ENCODE assay signal across 21 cellular contexts in genomic region chr12:50182461-50182860, GRCh38. TPM values are rescaled to one million over a fixed set of nuclear protein-coding genes. Genes with fewer than 3 reads are reported as not detected.
DNase-seq lines count a peak whose midpoint lies in the region; ATAC-seq, FAIRE-seq and TF ChIP-seq lines count a peak whose summit lies in the region.
"Had no signal": no experiment of that assay in that cellular context is flagged by ENCODE, and none has a peak within 500 bp of the region (broad histone marks: within the 10 kb centered on the region; RNA-seq: fewer than 3 reads in every experiment).

No MANE protein-coding gene starts in this region.

- no peaks in the 10 kb centered on the region for H3K9me3 Mint-ChIP-seq in brain
- H3K9me3 Mint-ChIP-seq: immature natural killer cell had no signal

- no peak for ATAC-seq in HepG2
- ATAC-seq in right lobe of liver = no peak
- ATAC-seq in GM21717 (IDR thresholded peaks at IDR 0.05; ENCODE audit: unreplicated experiment) = no peak
- ATAC-seq: lower lobe of right lung had no signal

- no peak for FAIRE-seq in HepG2 (lab: Jason Lieb, UNC)
- FAIRE-seq: bronchial epithelial cell, HTR-8/SVneo had no signal

- H3K79me2 ChIP-seq in HepG2 (ENCODE audit: insufficient read depth, low read length) (no peaks in the 10 kb centered on the region), Loucy (ENCODE audit: insufficient read depth, low read length) (no peaks in the 10 kb centered on the region)

- TF ChIP-seq POLR2A in HepG2 (IDR thresholded peaks at IDR 0.05; ENCODE audit: insufficient read depth in 1 of 2, low read depth in 2 of 2, low read length in 2 of 2) (no peak), right lobe of liver (IDR thresholded peaks at IDR 0.05) (no peak)

- POLR2A ChIA-PET in HepG2 (lab: Yijun Ruan, JAX) = interaction anchor here (1.3 kb wide), 1 partner anchor 70 kb away, joined by 3 read pairs; the partner anchor contains the start of gene COX14

- TF ChIP-seq RAD21 in HepG2 (CRISPR knock-in tag; IDR thresholded peaks at IDR 0.05) = no peak

- peaks cover 39% of the 10 kb centered on the region for H3K4me1 Mint-ChIP-seq in brain
- H3K4me1 Mint-ChIP-seq: B cell, immature natural killer cell had no signal

- H2AFZ ChIP-seq in HepG2 (ENCODE audit: low read length) = no peak overlapping the region
- no peak overlapping the region for H2AFZ ChIP-seq in Loucy (ENCODE audit: low read length)

- H3K4me1 ChIP-seq in HepG2 (ENCODE audit: insufficient read depth, low read length) (peaks cover 18% of the 10 kb centered on the region), right lobe of liver (no peaks in the 10 kb centered on the region), Loucy (ENCODE audit: insufficient read depth, low read length, poor library complexity, severe bottlenecking) (peaks cover 38% of the 10 kb centered on the region), subcutaneous abdominal adipose tissue (ENCODE audit: control insufficient read depth in 5 of 5, insufficient read depth in 5 of 5, low read length in 5 of 5) (peaks cover 2 to 47% (median 29%) of the 10 kb centered on the region in 5 donors)

- H3K36me3 ChIP-seq in HepG2 (replicated peaks in 1 of 2; ENCODE audit: control insufficient read depth in 1 of 2, insufficient read depth in 2 of 2, low read length in 2 of 2) (peaks cover 5 to 16% of the 10 kb centered on the region in 2 experiments; a peak in 4 of 5 replicates), right lobe of liver (peaks cover 0 to 5% (median 2%) of the 10 kb centered on the region in 4 donors), Loucy (ENCODE audit: insufficient read depth, low read length) (peaks cover 14% of the 10 kb centered on the region; the same call in 1 of the 2 replicates), subcutaneous abdominal adipose tissue (ENCODE audit: control insufficient read depth in 5 of 5, insufficient read depth in 5 of 5, low read length in 5 of 5) (peaks cover 22 to 57% (median 33%) of the 10 kb centered on the region in 5 donors)

- H4K20me1 ChIP-seq in HepG2 (ENCODE audit: insufficient read depth, low read length) = no peaks in the 10 kb centered on the region
- H4K20me1 ChIP-seq in Loucy (ENCODE audit: insufficient read depth, low read length, poor library complexity, severe bottlenecking) = no peaks in the 10 kb centered on the region

- H3K27ac ChIP-seq in HepG2 (ENCODE audit: extremely low read length, insufficient read depth, low read length) (no peak overlapping the region), right lobe of liver (no peak overlapping the region), subcutaneous abdominal adipose tissue (ENCODE audit: low read depth, low read length) (peak overlapping the region; percentile 66)
- H3K27ac ChIP-seq: lower lobe of right lung, prostate gland had no signal

- H3K9ac ChIP-seq in HepG2 (ENCODE audit: insufficient read depth, low read depth, low read length) (no peak overlapping the region), Loucy (ENCODE audit: low read depth, low read length, poor library complexity, severe bottlenecking) (no peak overlapping the region), subcutaneous abdominal adipose tissue (ENCODE audit: low read length in 5 of 5) (peak overlapping the region in 1 of 5 donors; percentile 10)

- peak overlapping the region in 3 of 5 experiments; percentile 27 to 70 (median 57) for H3K27ac Mint-ChIP-seq in brain
- H3K27ac Mint-ChIP-seq: B cell, immature natural killer cell had no signal

- H3K9me2 ChIP-seq in Loucy (replicated peaks; ENCODE audit: low read depth, low read length) = no peaks in the 10 kb centered on the region

- TF ChIP-seq EP300 in HepG2 (IDR thresholded peaks at IDR 0.05; ENCODE audit: low read depth in 2 of 2, low read length in 2 of 2) (no peak), HepG2 (CRISPR knock-in tag; IDR thresholded peaks at IDR 0.05; ENCODE audit: borderline replicate concordance) (no peak)

- intact Hi-C loops in HepG2 (cut with micrococcal nuclease; ENCODE audit: unreplicated experiment) = no loop called here
- intact Hi-C loops in right lobe of liver (cut with DNase I) = no loop called here

- H3K27me3 ChIP-seq in HepG2 (ENCODE audit: control insufficient read depth in 1 of 2, insufficient read depth in 2 of 2, low read length in 2 of 2) (no peaks in the 10 kb centered on the region), right lobe of liver (no peaks in the 10 kb centered on the region), Loucy (ENCODE audit: insufficient read depth, low read length, poor library complexity, severe bottlenecking) (no peaks in the 10 kb centered on the region), subcutaneous abdominal adipose tissue (ENCODE audit: control insufficient read depth in 5 of 5, insufficient read depth in 4 of 5, low read length in 5 of 5) (no peaks in the 10 kb centered on the region)
- H3K27me3 ChIP-seq: esophagus squamous epithelium had no signal

- TF ChIP-seq CTCF in HepG2 (CRISPR knock-in tag; IDR thresholded peaks at IDR 0.05) (0 out of 2 replicates have a peak, but pooled peaks have one; percentile 12), right lobe of liver (IDR thresholded peaks at IDR 0.05) (peak in 2 of 4 donors; percentile 7 to 21), Loucy (conservative IDR thresholded peaks at IDR 0.05; ENCODE audit: low read length) (peak; percentile 51), brain (conservative IDR thresholded peaks at IDR 0.05) (peak; percentile 31 to 44)

- H3K4me3 ChIP-seq in HepG2 (replicated peaks in 1 of 3; ENCODE audit: insufficient read depth in 1 of 3, low read depth in 2 of 3, low read length in 3 of 3) (no peak overlapping the region), right lobe of liver (no peak overlapping the region), Loucy (ENCODE audit: low read length, poor library complexity, severe bottlenecking) (no peak overlapping the region), subcutaneous abdominal adipose tissue (ENCODE audit: low read depth in 1 of 5, low read length in 5 of 5) (no peak overlapping the region)
- H3K4me3 ChIP-seq: esophagus squamous epithelium, lower lobe of right lung, prostate gland had no signal

- DNase-seq in HepG2 (ENCODE audit: low spot score) (no peak), right lobe of liver (no peak), NCI-H1930 (lab: John Stamatoyannopoulos, UW) (no peak), HT-29 (ENCODE audit: low spot score) (no peak)
- DNase-seq: activated CD4-positive, alpha-beta T cell treated with anti-CD3 and anti-CD28 coated beads, Interleukin-2, amount 50 U/mL, for 1 hour; activated T-cell treated with anti-CD3 and anti-CD28 coated beads, Interleukin-2, amount 50 U/mL, for 1 hour; esophagus squamous epithelium; head of caudate nucleus; immature natural killer cell; lower lobe of right lung; NCI-H2029 treated with DMSO at 0.1 percent for 48 hours; NCI-H510A; trophoblast cell had no signal

- in situ Hi-C loops in HepG2 (cut with HindIII; ENCODE audit: extremely low pct_ligation_motif_present, low pct_unique_long_range_greater_than_20kb) = loop anchor here (10.0 kb wide), 1 partner anchor 132 kb away; no protein-coding TSS in a partner anchor

- H3K4me2 ChIP-seq in HepG2 (ENCODE audit: low read depth, low read length) (no peak overlapping the region), Loucy (ENCODE audit: low read depth, low read length, poor library complexity, severe bottlenecking) (no peak overlapping the region)

- peaks cover 3% of the 10 kb centered on the region; the same call in 1 of the 2 replicates for H3F3A ChIP-seq in Loucy (ENCODE audit: low read depth)

- no peak overlapping the region for H3K4me3 Mint-ChIP-seq in brain
- H3K4me3 Mint-ChIP-seq: B cell, immature natural killer cell had no signal

- CTCF ChIA-PET in HepG2 (lab: Yijun Ruan, JAX; ENCODE audit: low intra/inter-chr PET ratio, low total read pairs) = interaction anchor here (1.5 kb wide), 1 partner anchor 132 kb away, joined by 3 read pairs; no protein-coding TSS in a partner anchor

- peaks cover 18% of the 10 kb centered on the region for H3K36me3 Mint-ChIP-seq in brain

- no peaks in the 10 kb centered on the region for H3K27me3 Mint-ChIP-seq in brain
- H3K27me3 Mint-ChIP-seq: B cell had no signal

- H3K9me3 ChIP-seq in HepG2 (ENCODE audit: low read length) = no peaks in the 10 kb centered on the region
- H3K9me3 ChIP-seq in right lobe of liver = no peaks in the 10 kb centered on the region
- no peaks in the 10 kb centered on the region for H3K9me3 ChIP-seq in Loucy (ENCODE audit: insufficient read depth, low read depth, low read length)
- no peaks in the 10 kb centered on the region for H3K9me3 ChIP-seq in subcutaneous abdominal adipose tissue (ENCODE audit: control insufficient read depth in 5 of 5, low read length in 5 of 5)
- H3K9me3 ChIP-seq: esophagus squamous epithelium, lower lobe of right lung, prostate gland had no signal

- no TSS peak for BruUV-seq in HepG2 (replicated peaks; lab: Mats Ljungman, UMichigan)

TF ChIP-seq in HepG2, 621 proteins besides CTCF, POLR2A, EP300 and RAD21 (continues in another document):
- TF ChIP-seq WIZ (CRISPR knock-in tag; IDR thresholded peaks at IDR 0.05) = no peak

RNA-seq across cellular contexts. Expression of gene CERS5, which starts 15.3 kb away (rescaled TPM):
- total RNA-seq in HepG2 (2016; rRNA removed; fragmentation: Illumina TruSeq; extraction: Trizol) (15.3 and 22.3 TPM in 2 replicates), right lobe of liver (10 to 100 TPM in 2 of 6 experiments, 1 to 10 TPM in 4; 5.0 to 12.0 (median 8.0) TPM)
- total RNA-seq in HepG2 (2016; cell fraction: cytosol; rRNA removed; fragmentation: Illumina TruSeq; extraction: Trizol; ENCODE audit: low read depth) = 10.3 and 12.1 TPM in 2 replicates
- 13.6 and 22.8 TPM in 2 replicates for total RNA-seq in HepG2 (2016; cell fraction: insoluble cytoplasmic fraction; rRNA removed; fragmentation: Illumina TruSeq; extraction: Trizol)
- total RNA-seq in HepG2 (2016; cell fraction: membrane; rRNA removed; fragmentation: Illumina TruSeq; extraction: Trizol) = 18.3 and 19.2 TPM in 2 replicates
- 34.1 and 37.5 TPM in 2 replicates for total RNA-seq in HepG2 (2016; cell fraction: nucleus; rRNA removed; fragmentation: Illumina TruSeq; extraction: Trizol)
- polyA plus RNA-seq in HepG2 (2011; rRNA removed) (37.5 and 48.8 TPM in 2 replicates), brain (ENCODE audit: insufficient read depth, low read depth, low replicate concordance) (33.5 TPM)
- 24.8 and 42.9 TPM in 2 replicates for polyA plus RNA-seq in HepG2 (2011; cell fraction: cytosol; rRNA removed)
- polyA plus RNA-seq in HepG2 (2011; cell fraction: nucleus; rRNA removed) = 37.4 and 42.7 TPM in 2 replicates
- 18.5 and 22.9 TPM in 2 replicates for polyA plus RNA-seq in HepG2 (2012)
- polyA plus RNA-seq in HepG2 (2016; cell fraction: cytosol; fragmentation: Illumina TruSeq; extraction: Trizol; ENCODE audit: low read depth) = 11.3 and 11.6 TPM in 2 replicates
- 16.0 and 16.6 TPM in 2 replicates for polyA plus RNA-seq in HepG2 (2016; cell fraction: insoluble cytoplasmic fraction; fragmentation: Illumina TruSeq; extraction: Trizol; ENCODE audit: low read depth)
- 17.8 and 18.4 TPM in 2 replicates for polyA plus RNA-seq in HepG2 (2016; cell fraction: membrane; fragmentation: Illumina TruSeq; extraction: Trizol; ENCODE audit: low read depth)
- polyA plus RNA-seq in HepG2 (2016; cell fraction: nucleus; fragmentation: Illumina TruSeq; extraction: Trizol; ENCODE audit: insufficient read depth, low read depth) = 69.6 and 73.1 TPM in 2 replicates
- 54.7 and 68.3 TPM in 2 replicates for polyA minus RNA-seq in HepG2 (2011; rRNA and poly(A)+ RNA removed; ENCODE audit: low replicate concordance)
- polyA minus RNA-seq in HepG2 (2011; cell fraction: cytosol; rRNA and poly(A)+ RNA removed) = 16.2 and 19.3 TPM in 2 replicates
- polyA minus RNA-seq in HepG2 (2011; cell fraction: nucleus; rRNA and poly(A)+ RNA removed) = 29.5 and 31.8 TPM in 2 replicates
- 13.9 and 20.5 TPM in 2 replicates for total RNA-seq in HT-29 (2014; rRNA removed; shearing (Covaris generic))
